In genomic region chr17:66633322-66633965, GRCh38 we compare ENCODE assay signal across 11 cellular contexts.
DNase-seq lines count a peak whose midpoint lies in the region; ATAC-seq and TF ChIP-seq lines count a peak whose summit lies in the region.
"Had no signal": no experiment of that assay in that cellular context is flagged by ENCODE, and none has a peak within 500 bp of the region (broad histone marks: within the 10 kb centered on the region; RNA-seq: fewer than 3 reads in every experiment).

No MANE protein-coding gene starts in this region.

- TF ChIP-seq EP300 in neural cell (conservative IDR thresholded peaks at IDR 0.05; ENCODE audit: poor library complexity, severe bottlenecking): no peak

- H3K9ac ChIP-seq in neural cell (ENCODE audit: low read length): peak overlapping the region; percentile 28

- H3K27me3 Mint-ChIP-seq in activated T-helper 2 cell treated with anti-CD3 and anti-CD28 coated beads, Interferon-gamma antibody, Interleukin-2, Interleukin-4, amounts not matched to agents 10 μg/mL and 5 μg/mL and 100 μg/mL, durations not matched to agents 14 hours and 24 hours and 36 hours (ENCODE audit: low read depth): no peaks in the 10 kb centered on the region

- peak overlapping the region; percentile 49 for H3K4me3 ChIP-seq in neural cell (ENCODE audit: low read length)
- H3K4me3 ChIP-seq in ascending aorta: no peak overlapping the region
- no peak overlapping the region for H3K4me3 ChIP-seq in left ventricle myocardium inferior
- H3K4me3 ChIP-seq: stomach had no signal

- no peaks in the 10 kb centered on the region for H3F3A ChIP-seq in neural cell (ENCODE audit: insufficient read depth, low read length, poor library complexity, severe bottlenecking)

- DNase-seq in activated gamma-delta T cell treated with Interleukin-2 at 50 U/mL for 16 hours: peak; percentile 7
- no peak for DNase-seq in activated gamma-delta T cell (lab: John Stamatoyannopoulos, UW)
- peak; percentile 41 for DNase-seq in activated T-helper 2 cell treated with anti-CD3 and anti-CD28 coated beads, Interferon-gamma antibody, Interleukin-2, Interleukin-4, amounts not matched to agents 10 μg/mL and 5 μg/mL and 100 μg/mL, durations not matched to agents 14 hours and 24 hours and 36 hours (ENCODE audit: low spot score)
- no peak for DNase-seq in ascending aorta (ENCODE audit: low spot score in 2 of 2)
- DNase-seq in left ventricle myocardium inferior: no peak
- no peak for DNase-seq in iPS-NIHi11 (ENCODE audit: low spot score)
- DNase-seq: activated effector memory CD4-positive, alpha-beta T cell treated with Interleukin-2 at 50 U/mL for 16 hours; OCI-M1; stomach had no signal

- no peaks in the 10 kb centered on the region for H4K20me1 ChIP-seq in neural cell (ENCODE audit: insufficient read depth)

- H3K36me3 ChIP-seq in neural cell (ENCODE audit: insufficient read depth, low read length) (no peaks in the 10 kb centered on the region), ascending aorta (no peaks in the 10 kb centered on the region), left ventricle myocardium inferior (no peaks in the 10 kb centered on the region)
- H3K36me3 ChIP-seq: stomach had no signal

- H3K4me1 Mint-ChIP-seq in activated T-helper 2 cell treated with anti-CD3 and anti-CD28 coated beads, Interferon-gamma antibody, Interleukin-2, Interleukin-4, amounts not matched to agents 10 μg/mL and 5 μg/mL and 100 μg/mL, durations not matched to agents 14 hours and 24 hours and 36 hours (ENCODE audit: low read depth): peaks cover 64% of the 10 kb centered on the region

- peaks cover 24% of the 10 kb centered on the region for H3K36me3 Mint-ChIP-seq in activated T-helper 2 cell treated with anti-CD3 and anti-CD28 coated beads, Interferon-gamma antibody, Interleukin-2, Interleukin-4, amounts not matched to agents 10 μg/mL and 5 μg/mL and 100 μg/mL, durations not matched to agents 14 hours and 24 hours and 36 hours (ENCODE audit: low read depth)

- no peak for ATAC-seq in HG03280 (IDR thresholded peaks at IDR 0.05; ENCODE audit: unreplicated experiment)

- TF ChIP-seq CTCF in neural cell (IDR thresholded peaks at IDR 0.05; ENCODE audit: poor library complexity, severe bottlenecking): no peak
- TF ChIP-seq CTCF in ascending aorta (IDR thresholded peaks at IDR 0.05): no peak
- no peak for TF ChIP-seq CTCF in left ventricle myocardium inferior (IDR thresholded peaks at IDR 0.05; ENCODE audit: borderline replicate concordance)

- H3K9me3 Mint-ChIP-seq in activated T-helper 2 cell treated with anti-CD3 and anti-CD28 coated beads, Interferon-gamma antibody, Interleukin-2, Interleukin-4, amounts not matched to agents 10 μg/mL and 5 μg/mL and 100 μg/mL, durations not matched to agents 14 hours and 24 hours and 36 hours: no peaks in the 10 kb centered on the region

- no peaks in the 10 kb centered on the region for H3K79me2 ChIP-seq in neural cell (replicated peaks; ENCODE audit: insufficient read depth, low read length)

- H3K27ac ChIP-seq in neural cell (ENCODE audit: low read length) (peak overlapping the region; percentile 75), ascending aorta (no peak overlapping the region), left ventricle myocardium inferior (replicated peaks) (no peak overlapping the region)
- H3K27ac ChIP-seq: stomach had no signal

- no peak for TF ChIP-seq RAD21 in neural cell (conservative IDR thresholded peaks at IDR 0.05)

- peak overlapping the region; percentile 31 for H3K4me3 Mint-ChIP-seq in activated T-helper 2 cell treated with anti-CD3 and anti-CD28 coated beads, Interferon-gamma antibody, Interleukin-2, Interleukin-4, amounts not matched to agents 10 μg/mL and 5 μg/mL and 100 μg/mL, durations not matched to agents 14 hours and 24 hours and 36 hours (ENCODE audit: low read depth)

- H3K9me3 ChIP-seq in neural cell (ENCODE audit: low read length) (no peaks in the 10 kb centered on the region), ascending aorta (no peaks in the 10 kb centered on the region), left ventricle myocardium inferior (replicated peaks) (no peaks in the 10 kb centered on the region)
- H3K9me3 ChIP-seq: stomach had no signal

- H3K4me1 ChIP-seq in ascending aorta (no peaks in the 10 kb centered on the region), left ventricle myocardium inferior (no peaks in the 10 kb centered on the region)

- H2AFZ ChIP-seq in neural cell (ENCODE audit: low read depth, low read length): no peak overlapping the region

- H3K27me3 ChIP-seq in neural cell (ENCODE audit: insufficient read depth, low read depth, low read length) (no peaks in the 10 kb centered on the region), ascending aorta (no peaks in the 10 kb centered on the region), left ventricle myocardium inferior (ENCODE audit: low read depth) (no peaks in the 10 kb centered on the region)
- H3K27me3 ChIP-seq: stomach had no signal

- intact Hi-C loops in activated T-helper 2 cell treated with anti-CD3 and anti-CD28 coated beads, Interferon-gamma antibody, Interleukin-2, Interleukin-4, amounts not matched to agents 10 μg/mL and 5 μg/mL and 100 μg/mL, durations not matched to agents 14 hours and 24 hours and 36 hours (cut with micrococcal nuclease): loop anchor here (1.0 to 5.0 kb wide), 9 partner anchors 20 to 376 kb away; no protein-coding TSS in a partner anchor
- intact Hi-C loops in ascending aorta (cut with DNase I): no loop called here
- intact Hi-C loops in left ventricle myocardium inferior (cut with micrococcal nuclease): no loop called here

- H3K4me2 ChIP-seq in neural cell (ENCODE audit: low read length): peak overlapping the region; percentile 49

- no peaks in the 10 kb centered on the region for H3K9me2 ChIP-seq in neural cell (ENCODE audit: insufficient read depth, low read length)

- H3K27ac Mint-ChIP-seq in activated T-helper 2 cell treated with anti-CD3 and anti-CD28 coated beads, Interferon-gamma antibody, Interleukin-2, Interleukin-4, amounts not matched to agents 10 μg/mL and 5 μg/mL and 100 μg/mL, durations not matched to agents 14 hours and 24 hours and 36 hours: peak overlapping the region; percentile 85

TF ChIP-seq in neural cell, 6 proteins besides CTCF, POLR2A, EP300 and RAD21:
- TF ChIP-seq TAF1 (IDR thresholded peaks at IDR 0.05; ENCODE audit: low read depth) (no peak), POLR2AphosphoS5 (IDR thresholded peaks at IDR 0.05) (no peak), SMC3 (conservative IDR thresholded peaks at IDR 0.05; ENCODE audit: poor library complexity) (no peak), MXI1 (conservative IDR thresholded peaks at IDR 0.05; ENCODE audit: poor library complexity, severe bottlenecking) (no peak), EZH2 (IDR thresholded peaks at IDR 0.05; ENCODE audit: borderline replicate concordance, insufficient read depth, low read length, poor library complexity, severe bottlenecking) (no peak)
- TF ChIP-seq, protein P1, sequence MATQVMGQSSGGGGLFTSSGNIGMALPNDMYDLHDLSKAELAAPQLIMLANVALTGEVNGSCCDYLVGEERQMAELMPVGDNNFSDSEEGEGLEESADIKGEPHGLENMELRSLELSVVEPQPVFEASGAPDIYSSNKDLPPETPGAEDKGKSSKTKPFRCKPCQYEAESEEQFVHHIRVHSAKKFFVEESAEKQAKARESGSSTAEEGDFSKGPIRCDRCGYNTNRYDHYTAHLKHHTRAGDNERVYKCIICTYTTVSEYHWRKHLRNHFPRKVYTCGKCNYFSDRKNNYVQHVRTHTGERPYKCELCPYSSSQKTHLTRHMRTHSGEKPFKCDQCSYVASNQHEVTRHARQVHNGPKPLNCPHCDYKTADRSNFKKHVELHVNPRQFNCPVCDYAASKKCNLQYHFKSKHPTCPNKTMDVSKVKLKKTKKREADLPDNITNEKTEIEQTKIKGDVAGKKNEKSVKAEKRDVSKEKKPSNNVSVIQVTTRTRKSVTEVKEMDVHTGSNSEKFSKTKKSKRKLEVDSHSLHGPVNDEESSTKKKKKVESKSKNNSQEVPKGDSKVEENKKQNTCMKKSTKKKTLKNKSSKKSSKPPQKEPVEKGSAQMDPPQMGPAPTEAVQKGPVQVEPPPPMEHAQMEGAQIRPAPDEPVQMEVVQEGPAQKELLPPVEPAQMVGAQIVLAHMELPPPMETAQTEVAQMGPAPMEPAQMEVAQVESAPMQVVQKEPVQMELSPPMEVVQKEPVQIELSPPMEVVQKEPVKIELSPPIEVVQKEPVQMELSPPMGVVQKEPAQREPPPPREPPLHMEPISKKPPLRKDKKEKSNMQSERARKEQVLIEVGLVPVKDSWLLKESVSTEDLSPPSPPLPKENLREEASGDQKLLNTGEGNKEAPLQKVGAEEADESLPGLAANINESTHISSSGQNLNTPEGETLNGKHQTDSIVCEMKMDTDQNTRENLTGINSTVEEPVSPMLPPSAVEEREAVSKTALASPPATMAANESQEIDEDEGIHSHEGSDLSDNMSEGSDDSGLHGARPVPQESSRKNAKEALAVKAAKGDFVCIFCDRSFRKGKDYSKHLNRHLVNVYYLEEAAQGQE (IDR thresholded peaks at IDR 0.05; ENCODE audit: borderline replicate concordance): no peak

Comparison
In these comparisons a context has a peak if more than half of its experiments do, and no peak if none do; other contexts are left out.
1. DNase-seq: peak in activated gamma-delta T cell treated with Interleukin-2 at 50 U/mL for 16 hours (single experiment) and activated T-helper 2 cell treated with anti-CD3 and anti-CD28 coated beads, Interferon-gamma antibody, Interleukin-2, Interleukin-4, amounts not matched to agents 10 μg/mL and 5 μg/mL and 100 μg/mL, durations not matched to agents 14 hours and 24 hours and 36 hours (single experiment); none in activated gamma-delta T cell (single experiment), ascending aorta (0 of 2), left ventricle myocardium inferior (single experiment) and iPS-NIHi11 (single experiment).